1 cellular context compared by ENCODE assay signal in genomic region chr2:144519934-144520717, GRCh38.
A peak's percentile ranks its signal among the peaks of the same experiment; 100 is the strongest.
TF ChIP-seq lines count a peak whose summit lies in the region.

Gene ZEB2, minus strand, starts transcription at chr2:144520119. Its CDS starts 2,769 bp downstream, at chr2:144517350.

TF ChIP-seq in H1, 55 proteins besides CTCF, POLR2A, EP300 and RAD21 (continued from another document):
- TF ChIP-seq CHD7 (IDR thresholded peaks at IDR 0.05; ENCODE audit: insufficient replicate concordance, low read length) (no peak), ATF2 (IDR thresholded peaks at IDR 0.05; ENCODE audit: low read length) (no peak), JUN (IDR thresholded peaks at IDR 0.05; ENCODE audit: low read depth, low read length) (no peak), SP4 (IDR thresholded peaks at IDR 0.05; ENCODE audit: low read length) (no peak), CBX8 (IDR thresholded peaks at IDR 0.05; ENCODE audit: borderline replicate concordance, low read depth, low read length) (no peak), RNF2 (IDR thresholded peaks at IDR 0.05; ENCODE audit: borderline replicate concordance, low read depth, low read length, missing control alignments, poor library complexity, severe bottlenecking) (peak; percentile 93), KDM5A (IDR thresholded peaks at IDR 0.05; ENCODE audit: low read length) (no peak), MAX (IDR thresholded peaks at IDR 0.05) (no peak), KDM1A (IDR thresholded peaks at IDR 0.05; ENCODE audit: borderline replicate concordance, low read length) (peak; percentile 84; the same call in 1 of the 2 replicates), HDAC2 (IDR thresholded peaks at IDR 0.05; ENCODE audit: borderline replicate concordance in 1 of 2, low read depth in 2 of 2, low read length in 2 of 2) (peak in 1 of 2 experiments; percentile 89; a peak in 1 of 4 replicates), CBX5 (IDR thresholded peaks at IDR 0.05; ENCODE audit: low read depth, low read length) (no peak), POU5F1 (IDR thresholded peaks at IDR 0.05; ENCODE audit: low read depth, low read length) (no peak), SIX5 (IDR thresholded peaks at IDR 0.05; ENCODE audit: low read depth, low read length) (no peak), CTBP2 (IDR thresholded peaks at IDR 0.05; ENCODE audit: borderline replicate concordance, insufficient read depth, insufficient read length, low read length) (no peak), ASH2L (IDR thresholded peaks at IDR 0.05; ENCODE audit: low read length) (peak; percentile 42)
